13 cellular contexts compared by ENCODE assay signal in genomic region chr16:82629441-82630027, GRCh38. TPM values are rescaled to one million over a fixed set of nuclear protein-coding genes. Genes with fewer than 3 reads are reported as not detected.
DNase-seq lines count a peak whose midpoint lies in the region; ATAC-seq and TF ChIP-seq lines count a peak whose summit lies in the region.
"Had no signal": no experiment of that assay in that cellular context is flagged by ENCODE, and none has a peak within 500 bp of the region (broad histone marks: within the 10 kb centered on the region; RNA-seq: fewer than 3 reads in every experiment).

No MANE protein-coding gene starts in this region.

- TF ChIP-seq CTCF in BJ (IDR thresholded peaks at IDR 0.05; ENCODE audit: insufficient read depth, low read depth, low read length) = no peak
- no peak for TF ChIP-seq CTCF in osteocyte (IDR thresholded peaks at IDR 0.05)

- peaks cover 51% of the 10 kb centered on the region for H3K4me1 Mint-ChIP-seq in osteocyte (ENCODE audit: unreplicated experiment)

- DNase-seq in BJ (ENCODE audit: low read depth) = peak; percentile 90
- peak; percentile 86 for DNase-seq in NCI-H460 (ENCODE audit: extremely low read depth, low read depth)
- DNase-seq in epithelial cell of prostate (ENCODE audit: low read depth, low spot score) = no peak
- no peak for DNase-seq in osteocyte (ENCODE audit: extremely low spot score, unreplicated experiment)
- DNase-seq in DMS79 (lab: John Stamatoyannopoulos, UW) = no peak
- no peak for DNase-seq in activated T-cell treated with anti-CD3 and anti-CD28 coated beads, Interleukin-2, amount 50 U/mL, for 48 hours
- DNase-seq: Calu3; endodermal cell; NCI-H526 treated with DMSO at 0.1 percent for 48 hours; stimulated activated naive CD4-positive, alpha-beta T cell treated with Interleukin-2 at 50 U/mL for 16 hours had no signal

- H3K36me3 ChIP-seq in BJ (ENCODE audit: control insufficient read depth, insufficient read depth, low read length) = no peaks in the 10 kb centered on the region

- POLR2A ChIA-PET in BJ (lab: Charles Lee) = interaction anchor here (0.6 kb wide), 1 partner anchor 13 kb away, joined by 3 read pairs; no protein-coding TSS in a partner anchor

- H3K36me3 Mint-ChIP-seq in osteocyte (ENCODE audit: unreplicated experiment) = no peaks in the 10 kb centered on the region

- no peaks in the 10 kb centered on the region for H3K27me3 Mint-ChIP-seq in osteocyte (ENCODE audit: unreplicated experiment)

- no peak overlapping the region for H3K4me3 ChIP-seq in BJ (ENCODE audit: low read depth, low read length)
- H3K4me3 ChIP-seq: lung had no signal

- H3K27ac Mint-ChIP-seq in osteocyte (ENCODE audit: unreplicated experiment) = peak overlapping the region; percentile 76
- H3K27ac Mint-ChIP-seq: endodermal cell had no signal

- ATAC-seq in GM18858 (IDR thresholded peaks at IDR 0.05; ENCODE audit: unreplicated experiment) (no peak), HG03378 (IDR thresholded peaks at IDR 0.05; ENCODE audit: unreplicated experiment) (no peak)

- 0 out of 2 replicates have a peak, but pooled peaks cover 3% of the 10 kb centered on the region for H3K27me3 ChIP-seq in BJ (ENCODE audit: control insufficient read depth, insufficient read depth, low read length)

- CTCF ChIA-PET in BJ (lab: Yijun Ruan, JAX) = interaction anchor here (0.5 to 2.0 kb wide), 7 partner anchors 15 to 819 kb away, joined by 3 to 10 read pairs (median 3); no protein-coding TSS in a partner anchor

- peak overlapping the region; percentile 95 for H3K27ac ChIP-seq in epithelial cell of prostate

- peak overlapping the region; percentile 28 for H3K4me3 Mint-ChIP-seq in osteocyte (ENCODE audit: unreplicated experiment)
- H3K4me3 Mint-ChIP-seq: endodermal cell had no signal

- H3K9me3 Mint-ChIP-seq in osteocyte (ENCODE audit: unreplicated experiment) = no peaks in the 10 kb centered on the region

RNA-seq across cellular contexts. Expression of gene CDH13, which starts 2.8 kb away (rescaled TPM):
- 86.2 and 113 TPM in 2 replicates for polyA plus RNA-seq in BJ (2011; rRNA removed)
- 36.6 and 48.7 TPM in 2 replicates for polyA minus RNA-seq in BJ (2011; rRNA and poly(A)+ RNA removed)
- total RNA-seq in NCI-H460 (2014; rRNA removed; shearing (Covaris generic)) = 108 and 123 TPM in 2 replicates
- polyA plus RNA-seq in NCI-H460 (2014; cell fraction: nucleus; rRNA removed) = 36.6 and 43.7 TPM in 2 replicates
- 27.0 and 30.7 TPM in 2 replicates for total RNA-seq in osteocyte
- total RNA-seq: Calu3 had no signal

Comparison
In these comparisons a context has a peak if more than half of its experiments do, and no peak if none do; other contexts are left out.
1. DNase-seq: peak in BJ (single experiment) and NCI-H460 (single experiment); none in epithelial cell of prostate (single experiment), osteocyte (single experiment), DMS79 (single experiment) and activated T-cell treated with anti-CD3 and anti-CD28 coated beads, Interleukin-2, amount 50 U/mL, for 48 hours (0 of 2).